ENCODE assay signal across 2 cellular contexts in the genomic region with DNA sequence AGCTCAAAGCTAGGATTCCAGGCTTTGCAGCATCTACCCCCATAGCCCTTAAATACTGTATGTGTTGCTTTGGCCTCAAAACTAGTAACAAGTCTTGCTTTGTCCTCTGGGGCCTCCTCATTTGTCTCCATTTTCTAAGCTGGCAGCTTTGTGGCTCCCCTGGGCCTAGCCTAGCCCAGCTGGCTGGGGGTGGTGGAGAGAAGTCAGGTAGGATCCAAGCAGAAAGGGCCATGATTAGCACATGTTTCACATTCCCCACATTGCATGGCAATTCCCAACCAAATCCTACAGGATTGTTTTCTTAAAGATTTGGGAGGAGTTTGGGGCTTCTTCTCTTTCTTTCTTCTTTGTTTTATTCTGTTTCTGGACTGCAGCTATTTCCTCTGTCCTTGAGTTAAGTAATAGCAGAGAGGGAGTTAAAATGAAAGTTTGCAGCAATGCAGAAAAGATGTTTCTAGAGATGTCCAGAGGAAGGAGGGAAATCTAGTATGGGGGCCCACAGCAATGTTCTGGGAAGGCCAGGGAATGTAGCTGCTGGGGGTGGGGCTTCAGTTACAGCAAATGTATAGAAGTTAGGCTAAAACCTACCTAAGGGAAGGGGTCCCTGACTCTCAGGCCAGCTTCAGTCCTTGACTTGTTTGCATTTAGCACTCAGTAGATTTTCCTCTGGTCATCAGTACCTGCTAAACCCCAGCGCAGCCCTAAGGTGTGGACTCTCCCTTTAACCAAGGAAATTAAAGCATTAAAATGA.
A peak's percentile ranks its signal among the peaks of the same experiment; 100 is the strongest.
TF ChIP-seq lines count a peak whose summit lies in the region.

No MANE protein-coding gene starts in this region.

TF ChIP-seq in IMR-90, 13 proteins besides CTCF, POLR2A, EP300 and RAD21:
- TF ChIP-seq, protein P1, sequence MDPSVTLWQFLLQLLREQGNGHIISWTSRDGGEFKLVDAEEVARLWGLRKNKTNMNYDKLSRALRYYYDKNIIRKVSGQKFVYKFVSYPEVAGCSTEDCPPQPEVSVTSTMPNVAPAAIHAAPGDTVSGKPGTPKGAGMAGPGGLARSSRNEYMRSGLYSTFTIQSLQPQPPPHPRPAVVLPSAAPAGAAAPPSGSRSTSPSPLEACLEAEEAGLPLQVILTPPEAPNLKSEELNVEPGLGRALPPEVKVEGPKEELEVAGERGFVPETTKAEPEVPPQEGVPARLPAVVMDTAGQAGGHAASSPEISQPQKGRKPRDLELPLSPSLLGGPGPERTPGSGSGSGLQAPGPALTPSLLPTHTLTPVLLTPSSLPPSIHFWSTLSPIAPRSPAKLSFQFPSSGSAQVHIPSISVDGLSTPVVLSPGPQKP (IDR thresholded peaks at IDR 0.05; ENCODE audit: borderline replicate concordance, low read depth, low read length): no peak
- no peak for TF ChIP-seq MXI1 (IDR thresholded peaks at IDR 0.05; ENCODE audit: borderline replicate concordance, low read depth, low read length)
- TF ChIP-seq MAFK (IDR thresholded peaks at IDR 0.05; ENCODE audit: low read depth, low read length): no peak
- TF ChIP-seq BHLHE40 (IDR thresholded peaks at IDR 0.05; ENCODE audit: low read depth, low read length): no peak
- TF ChIP-seq MAZ (IDR thresholded peaks at IDR 0.05; ENCODE audit: borderline replicate concordance, low read depth, low read length): no peak
- TF ChIP-seq RCOR1 (IDR thresholded peaks at IDR 0.05; ENCODE audit: insufficient replicate concordance, low read length): no peak
- no peak for TF ChIP-seq CEBPB (IDR thresholded peaks at IDR 0.05; ENCODE audit: low read depth, low read length)
- no peak for TF ChIP-seq RFX5 (IDR thresholded peaks at IDR 0.05; ENCODE audit: low read depth, low read length)
- TF ChIP-seq CHD1 (IDR thresholded peaks at IDR 0.05; ENCODE audit: low read depth, low read length): no peak
- TF ChIP-seq, protein P2, sequence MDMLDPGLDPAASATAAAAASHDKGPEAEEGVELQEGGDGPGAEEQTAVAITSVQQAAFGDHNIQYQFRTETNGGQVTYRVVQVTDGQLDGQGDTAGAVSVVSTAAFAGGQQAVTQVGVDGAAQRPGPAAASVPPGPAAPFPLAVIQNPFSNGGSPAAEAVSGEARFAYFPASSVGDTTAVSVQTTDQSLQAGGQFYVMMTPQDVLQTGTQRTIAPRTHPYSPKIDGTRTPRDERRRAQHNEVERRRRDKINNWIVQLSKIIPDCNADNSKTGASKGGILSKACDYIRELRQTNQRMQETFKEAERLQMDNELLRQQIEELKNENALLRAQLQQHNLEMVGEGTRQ (IDR thresholded peaks at IDR 0.05; ENCODE audit: low read depth, low read length): no peak
- no peak for TF ChIP-seq FOS (IDR thresholded peaks at IDR 0.05; ENCODE audit: low read depth, low read length)
- TF ChIP-seq SMC3 (IDR thresholded peaks at IDR 0.05; ENCODE audit: low read depth, low read length): no peak
- no peak for TF ChIP-seq NFE2L2 (IDR thresholded peaks at IDR 0.05; ENCODE audit: low read depth, low read length)
TF ChIP-seq in IMR-90: peak in this region for 0.

TF ChIP-seq in H1, 55 proteins besides CTCF, POLR2A, EP300 and RAD21:
- TF ChIP-seq ASH2L (IDR thresholded peaks at IDR 0.05; ENCODE audit: low read length): peak; percentile 36
- peak; percentile 57; the same call in 1 of the 2 replicates for TF ChIP-seq MAX (IDR thresholded peaks at IDR 0.05)
- TF ChIP-seq ATF2 (IDR thresholded peaks at IDR 0.05; ENCODE audit: low read length): no peak
- TF ChIP-seq TEAD4 (IDR thresholded peaks at IDR 0.05; ENCODE audit: low read depth, low read length): peak; percentile 81
- TF ChIP-seq, protein P3, sequence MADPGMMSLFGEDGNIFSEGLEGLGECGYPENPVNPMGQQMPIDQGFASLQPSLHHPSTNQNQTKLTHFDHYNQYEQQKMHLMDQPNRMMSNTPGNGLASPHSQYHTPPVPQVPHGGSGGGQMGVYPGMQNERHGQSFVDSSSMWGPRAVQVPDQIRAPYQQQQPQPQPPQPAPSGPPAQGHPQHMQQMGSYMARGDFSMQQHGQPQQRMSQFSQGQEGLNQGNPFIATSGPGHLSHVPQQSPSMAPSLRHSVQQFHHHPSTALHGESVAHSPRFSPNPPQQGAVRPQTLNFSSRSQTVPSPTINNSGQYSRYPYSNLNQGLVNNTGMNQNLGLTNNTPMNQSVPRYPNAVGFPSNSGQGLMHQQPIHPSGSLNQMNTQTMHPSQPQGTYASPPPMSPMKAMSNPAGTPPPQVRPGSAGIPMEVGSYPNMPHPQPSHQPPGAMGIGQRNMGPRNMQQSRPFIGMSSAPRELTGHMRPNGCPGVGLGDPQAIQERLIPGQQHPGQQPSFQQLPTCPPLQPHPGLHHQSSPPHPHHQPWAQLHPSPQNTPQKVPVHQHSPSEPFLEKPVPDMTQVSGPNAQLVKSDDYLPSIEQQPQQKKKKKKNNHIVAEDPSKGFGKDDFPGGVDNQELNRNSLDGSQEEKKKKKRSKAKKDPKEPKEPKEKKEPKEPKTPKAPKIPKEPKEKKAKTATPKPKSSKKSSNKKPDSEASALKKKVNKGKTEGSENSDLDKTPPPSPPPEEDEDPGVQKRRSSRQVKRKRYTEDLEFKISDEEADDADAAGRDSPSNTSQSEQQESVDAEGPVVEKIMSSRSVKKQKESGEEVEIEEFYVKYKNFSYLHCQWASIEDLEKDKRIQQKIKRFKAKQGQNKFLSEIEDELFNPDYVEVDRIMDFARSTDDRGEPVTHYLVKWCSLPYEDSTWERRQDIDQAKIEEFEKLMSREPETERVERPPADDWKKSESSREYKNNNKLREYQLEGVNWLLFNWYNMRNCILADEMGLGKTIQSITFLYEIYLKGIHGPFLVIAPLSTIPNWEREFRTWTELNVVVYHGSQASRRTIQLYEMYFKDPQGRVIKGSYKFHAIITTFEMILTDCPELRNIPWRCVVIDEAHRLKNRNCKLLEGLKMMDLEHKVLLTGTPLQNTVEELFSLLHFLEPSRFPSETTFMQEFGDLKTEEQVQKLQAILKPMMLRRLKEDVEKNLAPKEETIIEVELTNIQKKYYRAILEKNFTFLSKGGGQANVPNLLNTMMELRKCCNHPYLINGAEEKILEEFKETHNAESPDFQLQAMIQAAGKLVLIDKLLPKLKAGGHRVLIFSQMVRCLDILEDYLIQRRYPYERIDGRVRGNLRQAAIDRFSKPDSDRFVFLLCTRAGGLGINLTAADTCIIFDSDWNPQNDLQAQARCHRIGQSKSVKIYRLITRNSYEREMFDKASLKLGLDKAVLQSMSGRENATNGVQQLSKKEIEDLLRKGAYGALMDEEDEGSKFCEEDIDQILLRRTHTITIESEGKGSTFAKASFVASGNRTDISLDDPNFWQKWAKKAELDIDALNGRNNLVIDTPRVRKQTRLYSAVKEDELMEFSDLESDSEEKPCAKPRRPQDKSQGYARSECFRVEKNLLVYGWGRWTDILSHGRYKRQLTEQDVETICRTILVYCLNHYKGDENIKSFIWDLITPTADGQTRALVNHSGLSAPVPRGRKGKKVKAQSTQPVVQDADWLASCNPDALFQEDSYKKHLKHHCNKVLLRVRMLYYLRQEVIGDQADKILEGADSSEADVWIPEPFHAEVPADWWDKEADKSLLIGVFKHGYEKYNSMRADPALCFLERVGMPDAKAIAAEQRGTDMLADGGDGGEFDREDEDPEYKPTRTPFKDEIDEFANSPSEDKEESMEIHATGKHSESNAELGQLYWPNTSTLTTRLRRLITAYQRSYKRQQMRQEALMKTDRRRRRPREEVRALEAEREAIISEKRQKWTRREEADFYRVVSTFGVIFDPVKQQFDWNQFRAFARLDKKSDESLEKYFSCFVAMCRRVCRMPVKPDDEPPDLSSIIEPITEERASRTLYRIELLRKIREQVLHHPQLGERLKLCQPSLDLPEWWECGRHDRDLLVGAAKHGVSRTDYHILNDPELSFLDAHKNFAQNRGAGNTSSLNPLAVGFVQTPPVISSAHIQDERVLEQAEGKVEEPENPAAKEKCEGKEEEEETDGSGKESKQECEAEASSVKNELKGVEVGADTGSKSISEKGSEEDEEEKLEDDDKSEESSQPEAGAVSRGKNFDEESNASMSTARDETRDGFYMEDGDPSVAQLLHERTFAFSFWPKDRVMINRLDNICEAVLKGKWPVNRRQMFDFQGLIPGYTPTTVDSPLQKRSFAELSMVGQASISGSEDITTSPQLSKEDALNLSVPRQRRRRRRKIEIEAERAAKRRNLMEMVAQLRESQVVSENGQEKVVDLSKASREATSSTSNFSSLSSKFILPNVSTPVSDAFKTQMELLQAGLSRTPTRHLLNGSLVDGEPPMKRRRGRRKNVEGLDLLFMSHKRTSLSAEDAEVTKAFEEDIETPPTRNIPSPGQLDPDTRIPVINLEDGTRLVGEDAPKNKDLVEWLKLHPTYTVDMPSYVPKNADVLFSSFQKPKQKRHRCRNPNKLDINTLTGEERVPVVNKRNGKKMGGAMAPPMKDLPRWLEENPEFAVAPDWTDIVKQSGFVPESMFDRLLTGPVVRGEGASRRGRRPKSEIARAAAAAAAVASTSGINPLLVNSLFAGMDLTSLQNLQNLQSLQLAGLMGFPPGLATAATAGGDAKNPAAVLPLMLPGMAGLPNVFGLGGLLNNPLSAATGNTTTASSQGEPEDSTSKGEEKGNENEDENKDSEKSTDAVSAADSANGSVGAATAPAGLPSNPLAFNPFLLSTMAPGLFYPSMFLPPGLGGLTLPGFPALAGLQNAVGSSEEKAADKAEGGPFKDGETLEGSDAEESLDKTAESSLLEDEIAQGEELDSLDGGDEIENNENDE (IDR thresholded peaks at IDR 0.05; ENCODE audit: insufficient replicate concordance, low read length): no peak
- TF ChIP-seq NRF1 (IDR thresholded peaks at IDR 0.05; ENCODE audit: low read depth, low read length): no peak
